20 cellular contexts compared by ENCODE assay signal in genomic region chr7:28990200-28990960, GRCh38. TPM values are rescaled to one million over a fixed set of nuclear protein-coding genes. Genes with fewer than 3 reads are reported as not detected.
DNase-seq lines count a peak whose midpoint lies in the region; TF ChIP-seq lines count a peak whose summit lies in the region.
"Had no signal": no experiment of that assay in that cellular context is flagged by ENCODE, and none has a peak within 500 bp of the region (broad histone marks: within the 10 kb centered on the region; RNA-seq: fewer than 3 reads in every experiment).

No MANE protein-coding gene starts in this region.

- H3K27me3 ChIP-seq in colonic mucosa = no peaks in the 10 kb centered on the region
- H3K27me3 ChIP-seq: neutrophil had no signal

- H3K9ac ChIP-seq in colonic mucosa (ENCODE audit: low read depth in 2 of 2, low read length in 2 of 2) = no peak overlapping the region
- H3K9ac ChIP-seq: KMS-11 had no signal

- H3K4me3 Mint-ChIP-seq in glutamatergic neuron (ENCODE audit: unreplicated experiment) = no peak overlapping the region
- H3K4me3 Mint-ChIP-seq: activated T-cell treated with anti-CD3 and anti-CD28 coated beads, Interleukin-2, amount 50 U/mL, for 24 hours; T-helper 17 cell had no signal

- DNase-seq in AG20443 (ENCODE audit: low spot score) = peak; percentile 36
- peak; percentile 93 for DNase-seq in NCI-H69 (lab: John Stamatoyannopoulos, UW)
- DNase-seq in glutamatergic neuron = peak; percentile 39
- DNase-seq in posterior vena cava (ENCODE audit: low spot score) = peak; percentile 88
- no peak for DNase-seq in colonic mucosa
- no peak for DNase-seq in DMS153 treated with DMSO at 0.1 percent for 48 hours (lab: John Stamatoyannopoulos, UW; ENCODE audit: unreplicated experiment)
- DNase-seq in dermis blood vessel endothelial cell = no peak
- DNase-seq in stimulated activated CD4-positive, alpha-beta T cell treated with anti-CD3 and anti-CD28 coated beads, Interleukin-2, amount 100 ng/mL, for 24 hours = no peak
- DNase-seq: activated T-cell treated with anti-CD3 and anti-CD28 coated beads, Interleukin-2, amount 50 U/mL, for 24 hours; amniotic stem cell; cortex of kidney; NCI-H1694 treated with DMSO at 0.1 percent for 48 hours; NCI-H774; small intestine; stimulated activated naive CD8-positive, alpha-beta T cell treated with anti-CD3 and anti-CD28 coated beads, Interleukin-15, Interleukin-2, amounts not matched to agents 100 U/mL and 50 U/mL, for 24 hours; T-helper 17 cell had no signal

- no peaks in the 10 kb centered on the region for H3K27me3 Mint-ChIP-seq in glutamatergic neuron (ENCODE audit: unreplicated experiment)

- TF ChIP-seq CTCF in glutamatergic neuron (IDR thresholded peaks at IDR 0.05; ENCODE audit: partially characterized antibody, unreplicated experiment) (no peak), colonic mucosa (IDR thresholded peaks at IDR 0.05) (no peak)

- peaks cover 3% of the 10 kb centered on the region for H3K9me3 Mint-ChIP-seq in glutamatergic neuron (ENCODE audit: unreplicated experiment)
- H3K9me3 Mint-ChIP-seq: activated T-cell treated with anti-CD3 and anti-CD28 coated beads, Interleukin-2, amount 50 U/mL, for 24 hours had no signal

- no peak overlapping the region for H3K27ac ChIP-seq in colonic mucosa
- H3K27ac ChIP-seq: HL-60, KMS-11, neutrophil, RWPE1 had no signal

- peaks cover 3% of the 10 kb centered on the region for H3K4me1 Mint-ChIP-seq in glutamatergic neuron (ENCODE audit: low read depth, unreplicated experiment)
- H3K4me1 Mint-ChIP-seq: T-helper 17 cell had no signal

- no peak overlapping the region for H3K4me3 ChIP-seq in colonic mucosa

- H3K9me3 ChIP-seq in colonic mucosa = no peaks in the 10 kb centered on the region
- H3K9me3 ChIP-seq: neutrophil had no signal

- H3K36me3 Mint-ChIP-seq in glutamatergic neuron (ENCODE audit: unreplicated experiment) = no peaks in the 10 kb centered on the region

- no peak overlapping the region for H3K27ac Mint-ChIP-seq in glutamatergic neuron (ENCODE audit: unreplicated experiment)
- H3K27ac Mint-ChIP-seq: activated T-cell treated with anti-CD3 and anti-CD28 coated beads, Interleukin-2, amount 50 U/mL, for 24 hours; T-helper 17 cell had no signal

- H3K36me3 ChIP-seq in colonic mucosa = no peaks in the 10 kb centered on the region
- H3K36me3 ChIP-seq: neutrophil had no signal

- no peaks in the 10 kb centered on the region for H3K4me1 ChIP-seq in colonic mucosa

- intact Hi-C loops in posterior vena cava (cut with DNase I) (no loop called here), colonic mucosa (cut with DNase I) (no loop called here)

RNA-seq across cellular contexts. Expression of gene TRIL, which starts 32.2 kb away (rescaled TPM):
- total RNA-seq in glutamatergic neuron (ENCODE audit: unreplicated experiment) = 1.4 TPM
- 10 to 100 TPM in 1 of 2 donors, 1 to 10 TPM in 1; 4.6 to 10.6 TPM for total RNA-seq in posterior vena cava
- total RNA-seq in colonic mucosa = 1 to 10 TPM; 1.1 to 1.9 TPM
- total RNA-seq in dermis blood vessel endothelial cell = 24.7 and 27.5 TPM in 2 replicates
- total RNA-seq: T-helper 17 cell had no signal

Comparison
In these comparisons a context has a peak if more than half of its experiments do, and no peak if none do; other contexts are left out.
1. DNase-seq: peak in AG20443 (single experiment), NCI-H69 (single experiment), glutamatergic neuron (single experiment) and posterior vena cava (single experiment); none in colonic mucosa (single experiment), DMS153 treated with DMSO at 0.1 percent for 48 hours (single experiment), dermis blood vessel endothelial cell (single experiment) and stimulated activated CD4-positive, alpha-beta T cell treated with anti-CD3 and anti-CD28 coated beads, Interleukin-2, amount 100 ng/mL, for 24 hours (0 of 2).